In genomic region chr12:4107436-4107878, GRCh38 we compare ENCODE assay signal across 8 cellular contexts.
DNase-seq lines count a peak whose midpoint lies in the region; ATAC-seq and TF ChIP-seq lines count a peak whose summit lies in the region.

No MANE protein-coding gene starts in this region.

- H3K4me2 ChIP-seq in DND-41 (ENCODE audit: insufficient read depth, low read length) (no peak overlapping the region), SU-DHL-6 (ENCODE audit: low read depth, low read length, poor library complexity, severe bottlenecking) (no peak overlapping the region)

- H3K27ac ChIP-seq in DND-41 (ENCODE audit: low read length) (no peak overlapping the region), SU-DHL-6 (ENCODE audit: low read depth, low read length) (no peak overlapping the region)

- H3K27me3 ChIP-seq in DND-41 (ENCODE audit: insufficient read depth, low read length, poor library complexity), result peaks cover 14% of the 10 kb centered on the region
- H3K27me3 ChIP-seq in SU-DHL-6 (ENCODE audit: low read length), result no peaks in the 10 kb centered on the region
- peaks cover 35% of the 10 kb centered on the region for H3K27me3 ChIP-seq in adipocyte (replicated peaks; ENCODE audit: control insufficient read depth, insufficient read depth, low read length)

- no peaks in the 10 kb centered on the region for H3K4me1 ChIP-seq in DND-41 (ENCODE audit: insufficient read depth, low read length)
- no peaks in the 10 kb centered on the region for H3K4me1 ChIP-seq in adipocyte (ENCODE audit: control insufficient read depth, insufficient read depth, low read length)

- DNase-seq in DND-41 (peak; percentile 60), adipocyte (ENCODE audit: low read depth) (peak; percentile 43), iPS-NIHi11 (ENCODE audit: low spot score) (peak; percentile 65), NCI-H2227 treated with DMSO at 0.1 percent for 48 hours (lab: John Stamatoyannopoulos, UW) (no peak)
- peak; percentile 40 to 70 (median 56) for DNase-seq in stimulated activated CD4-positive, alpha-beta T cell treated with anti-CD3 and anti-CD28 coated beads, TNF-alpha, amount 100 ng/mL, for 48 hours (ENCODE audit: low read depth in 3 of 3)

- ATAC-seq in DND-41 (ENCODE audit: insufficient read depth, low read depth) (peak; percentile 95), GM21381 (IDR thresholded peaks at IDR 0.05; ENCODE audit: unreplicated experiment) (peak; percentile 75), HG03575 (IDR thresholded peaks at IDR 0.05; ENCODE audit: extremely low read depth, insufficient number of reproducible peaks, low FRiP score, unreplicated experiment) (peak; percentile 40)

- H2AFZ ChIP-seq in DND-41 (ENCODE audit: low read depth, low read length) (no peak overlapping the region), SU-DHL-6 (ENCODE audit: low read depth, low read length, severe bottlenecking) (no peak overlapping the region)

- H4K20me1 ChIP-seq in DND-41 (ENCODE audit: insufficient read depth, low read length) (no peaks in the 10 kb centered on the region), SU-DHL-6 (ENCODE audit: low read depth, low read length) (no peaks in the 10 kb centered on the region)

- no peaks in the 10 kb centered on the region for H3K79me2 ChIP-seq in DND-41 (ENCODE audit: insufficient read depth, low read length)
- no peaks in the 10 kb centered on the region for H3K79me2 ChIP-seq in SU-DHL-6 (ENCODE audit: insufficient read depth, low read length)

- H3K9ac ChIP-seq in DND-41 (ENCODE audit: low read depth, low read length) (no peak overlapping the region), SU-DHL-6 (ENCODE audit: low read length) (no peak overlapping the region), adipocyte (ENCODE audit: low read length) (no peak overlapping the region)

- no peaks in the 10 kb centered on the region for H3K36me3 ChIP-seq in DND-41 (ENCODE audit: insufficient read depth, low read length)
- H3K36me3 ChIP-seq in SU-DHL-6 (ENCODE audit: low read length), result no peaks in the 10 kb centered on the region
- no peaks in the 10 kb centered on the region for H3K36me3 ChIP-seq in adipocyte (ENCODE audit: control insufficient read depth, insufficient read depth, low read length, severe bottlenecking)

- TF ChIP-seq CTCF in DND-41 (IDR thresholded peaks at IDR 0.05; ENCODE audit: borderline replicate concordance, extremely low read depth, low read length, poor library complexity, severe bottlenecking) (peak; percentile 89), SU-DHL-6 (IDR thresholded peaks at IDR 0.05; ENCODE audit: insufficient read depth, low read length, poor library complexity, severe bottlenecking) (peak; percentile 77)

- H3K9me3 ChIP-seq in DND-41 (ENCODE audit: insufficient read depth, low read length, severe bottlenecking) (no peaks in the 10 kb centered on the region), SU-DHL-6 (ENCODE audit: insufficient read depth, low read length) (no peaks in the 10 kb centered on the region), adipocyte (ENCODE audit: control insufficient read depth, low read length) (no peaks in the 10 kb centered on the region)

- H3K4me3 ChIP-seq in DND-41 (ENCODE audit: low read depth in 1 of 2, low read length in 2 of 2), result no peak overlapping the region
- H3K4me3 ChIP-seq in SU-DHL-6 (ENCODE audit: insufficient read depth, low read length, poor library complexity, severe bottlenecking), result no peak overlapping the region
- H3K4me3 ChIP-seq in adipocyte (ENCODE audit: low read length), result no peak overlapping the region

- H3F3A ChIP-seq in SU-DHL-6 (ENCODE audit: insufficient read depth), result no peaks in the 10 kb centered on the region

- H3K9me2 ChIP-seq in SU-DHL-6 (replicated peaks; ENCODE audit: insufficient read depth, low read length), result no peaks in the 10 kb centered on the region

Comparison
In these comparisons a context has a peak if more than half of its experiments do, and no peak if none do; other contexts are left out.
1. ATAC-seq: peak in every context shown above with its lines; median percentile 95 in DND-41; 75 in GM21381; 40 in HG03575.